1 cellular context compared by ENCODE assay signal in genomic region chrX:64205441-64205734, GRCh38.
TF ChIP-seq lines count a peak whose summit lies in the region.

Gene AMER1, minus strand, starts transcription at chrX:64205708. Its CDS starts 12,422 bp downstream, at chrX:64193286.

TF ChIP-seq in H1, 55 proteins besides CTCF, POLR2A, EP300 and RAD21 (continued from another document):
- TF ChIP-seq YY1 (IDR thresholded peaks at IDR 0.05; ENCODE audit: low read depth, low read length) (no peak), CHD7 (IDR thresholded peaks at IDR 0.05; ENCODE audit: insufficient replicate concordance, low read length) (no peak), CBX5 (IDR thresholded peaks at IDR 0.05; ENCODE audit: low read depth, low read length) (no peak), CREB1 (IDR thresholded peaks at IDR 0.05) (no peak), JUN (IDR thresholded peaks at IDR 0.05; ENCODE audit: low read depth, low read length) (no peak), EZH2 (IDR thresholded peaks at IDR 0.05; ENCODE audit: low read depth, low read length, severe bottlenecking) (no peak), NRF1 (IDR thresholded peaks at IDR 0.05; ENCODE audit: low read depth, low read length) (no peak), HDAC6 (IDR thresholded peaks at IDR 0.05; ENCODE audit: low read depth, low read length) (no peak), RNF2 (IDR thresholded peaks at IDR 0.05; ENCODE audit: borderline replicate concordance, low read depth, low read length, missing control alignments, poor library complexity, severe bottlenecking) (no peak), RFX5 (IDR thresholded peaks at IDR 0.05; ENCODE audit: borderline replicate concordance, low read depth, low read length) (no peak), ATF3 (IDR thresholded peaks at IDR 0.05; ENCODE audit: insufficient read depth, low read depth, low read length) (no peak), ZNF274 (IDR thresholded peaks at IDR 0.05; ENCODE audit: borderline replicate concordance, extremely low read depth, low read length) (no peak), USF2 (IDR thresholded peaks at IDR 0.05; ENCODE audit: low read length) (no peak), GABPA (IDR thresholded peaks at IDR 0.05; ENCODE audit: borderline replicate concordance, insufficient read depth, low read length) (no peak), TAF1 (IDR thresholded peaks at IDR 0.05; ENCODE audit: low read depth, low read length) (peak; percentile 32; the same call in 1 of the 2 replicates), SRF (IDR thresholded peaks at IDR 0.05; ENCODE audit: low read depth, low read length) (no peak), CTBP2 (IDR thresholded peaks at IDR 0.05; ENCODE audit: borderline replicate concordance, insufficient read depth, insufficient read length, low read length) (no peak), KDM4A (IDR thresholded peaks at IDR 0.05; ENCODE audit: low read depth, low read length, severe bottlenecking) (no peak), TEAD4 (IDR thresholded peaks at IDR 0.05; ENCODE audit: low read depth, low read length) (no peak), MAFK (IDR thresholded peaks at IDR 0.05; ENCODE audit: low read depth, low read length) (no peak), FOSL1 (IDR thresholded peaks at IDR 0.05; ENCODE audit: insufficient read depth, low read depth, low read length) (no peak), SP4 (IDR thresholded peaks at IDR 0.05; ENCODE audit: low read length) (no peak), CEBPB (IDR thresholded peaks at IDR 0.05; ENCODE audit: low read depth, low read length) (no peak), TBP (IDR thresholded peaks at IDR 0.05; ENCODE audit: low read depth, low read length) (0 out of 2 replicates have a peak, but pooled peaks have one; percentile 25), POU5F1 (IDR thresholded peaks at IDR 0.05; ENCODE audit: low read depth, low read length) (no peak), SIN3A (conservative IDR thresholded peaks at IDR 0.05 in 1 of 2, IDR thresholded peaks at IDR 0.05 in 1 of 2; ENCODE audit: low read depth in 1 of 2, low read length in 2 of 2) (no peak), PHF8 (conservative IDR thresholded peaks at IDR 0.05; ENCODE audit: low read depth, low read length) (0 out of 2 replicates have a peak, but pooled peaks have one; percentile 12), BCL11A (IDR thresholded peaks at IDR 0.05; ENCODE audit: low read depth in 2 of 2, low read length in 2 of 2) (no peak), EGR1 (IDR thresholded peaks at IDR 0.05; ENCODE audit: borderline replicate concordance, low read depth, low read length) (no peak), SIX5 (IDR thresholded peaks at IDR 0.05; ENCODE audit: low read depth, low read length) (no peak), CHD1 (IDR thresholded peaks at IDR 0.05; ENCODE audit: low read depth, low read length) (no peak), JUND (IDR thresholded peaks at IDR 0.05; ENCODE audit: low read length) (no peak)
